1 cellular context compared by ENCODE assay signal in the genomic region with DNA sequence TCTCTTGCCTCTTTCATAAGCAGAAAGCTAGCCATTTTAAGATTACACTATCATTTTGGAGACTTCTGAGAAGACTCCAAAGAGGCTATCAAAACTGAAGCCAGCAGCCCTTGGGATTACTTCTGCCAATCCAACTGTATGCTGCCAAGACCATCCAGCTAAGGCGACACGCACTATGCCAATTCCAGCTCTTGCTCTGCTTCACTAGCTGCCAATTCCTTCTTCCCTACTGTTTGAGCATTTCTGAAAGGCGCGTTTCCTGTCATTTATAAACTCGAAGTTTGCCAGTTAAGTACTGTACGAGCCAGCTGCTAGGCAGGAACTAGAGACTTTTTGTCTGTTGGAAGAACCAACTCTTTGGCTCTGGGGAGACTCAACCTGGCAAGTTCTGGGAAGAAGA.
TF ChIP-seq lines count a peak whose summit lies in the region.

No MANE protein-coding gene starts in this region.

TF ChIP-seq in H1, 55 proteins besides CTCF, POLR2A, EP300 and RAD21 (continued from another document):
- TF ChIP-seq KDM4A (IDR thresholded peaks at IDR 0.05; ENCODE audit: low read depth, low read length, severe bottlenecking) (no peak), CBX5 (IDR thresholded peaks at IDR 0.05; ENCODE audit: low read depth, low read length) (no peak), SP4 (IDR thresholded peaks at IDR 0.05; ENCODE audit: low read length) (no peak), CBX8 (IDR thresholded peaks at IDR 0.05; ENCODE audit: borderline replicate concordance, low read depth, low read length) (no peak), ASH2L (IDR thresholded peaks at IDR 0.05; ENCODE audit: low read length) (no peak)
